In the genomic region with DNA sequence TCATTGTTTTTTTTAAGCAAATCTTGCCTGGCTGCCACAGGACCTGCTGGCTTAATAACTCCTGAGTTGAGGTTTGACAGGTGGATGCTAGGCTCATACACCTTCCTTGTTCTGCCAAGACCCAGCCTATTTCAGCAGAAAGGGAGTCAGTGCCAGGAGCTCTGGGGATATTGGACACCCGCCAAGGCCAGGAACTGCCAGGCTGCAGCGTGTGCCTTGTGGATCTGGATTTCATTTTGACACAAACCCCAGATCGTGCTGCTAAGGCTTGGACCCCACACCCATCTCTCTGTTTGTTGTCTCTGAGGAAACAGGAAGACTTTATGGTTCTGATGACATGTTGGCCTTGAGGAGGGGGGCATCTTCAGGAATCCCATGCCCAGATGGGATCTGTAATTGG, we compare ENCODE assay signal across 24 cellular contexts. TPM values are rescaled to one million over a fixed set of nuclear protein-coding genes. Genes with fewer than 3 reads are reported as not detected.
DNase-seq lines count a peak whose midpoint lies in the region; ATAC-seq, FAIRE-seq and TF ChIP-seq lines count a peak whose summit lies in the region.
"Had no signal": no experiment of that assay in that cellular context is flagged by ENCODE, and none has a peak within 500 bp of the region (broad histone marks: within the 10 kb centered on the region; RNA-seq: fewer than 3 reads in every experiment).

No MANE protein-coding gene starts in this region.

- intact Hi-C loops in right lobe of liver (cut with DNase I): no loop called here
- intact Hi-C loops in HepG2 (cut with micrococcal nuclease; ENCODE audit: unreplicated experiment): no loop called here
- intact Hi-C loops in heart right ventricle (cut with DNase I): loop anchor here in 1 of 10 donors (10.0 kb wide), 1 partner anchor 62 kb away; no protein-coding TSS in a partner anchor

- TF ChIP-seq RAD21 in HepG2 (CRISPR knock-in tag; IDR thresholded peaks at IDR 0.05): no peak

- DNase-seq in right lobe of liver: peak; percentile 34 to 62 (median 59)
- no peak for DNase-seq in HepG2 (ENCODE audit: low spot score)
- peak; percentile 50 for DNase-seq in NCI-H345 treated with DMSO at 0.1 percent for 48 hours (lab: John Stamatoyannopoulos, UW; ENCODE audit: unreplicated experiment)
- peak; percentile 42 to 51 for DNase-seq in heart right ventricle
- DNase-seq in ureter (ENCODE audit: low spot score): peak; percentile 47
- DNase-seq in NCI-H146 (lab: John Stamatoyannopoulos, UW): no peak
- DNase-seq: activated CD8-positive, alpha-beta memory T cell treated with anti-CD3 and anti-CD28 coated beads, Interleukin-2, amount 10 ng/mL, durations not matched to agents 7 days and 5 days; activated gamma-delta T cell treated with Interleukin-2 at 50 U/mL for 16 hours; Calu3; endodermal cell; foreskin fibroblast; Kasumi-1; NCI-H1930; stimulated activated CD4-positive, alpha-beta T cell treated with anti-CD3 and anti-CD28 coated beads, Interleukin-12 subunit alpha, Interleukin-12 subunit beta, amount 100 ng/mL, for 4 hours; SW 1271 had no signal

- WGBS in right lobe of liver (ENCODE audit: insufficient coverage, low coverage, low lambda C conversion rate, missing lambda C conversion rate): 8% methylated on average over 3 of the region's 3 CpGs
- no CpG with 5 or more reads among the region's 3 CpGs for WGBS in HepG2 (ENCODE audit: low lambda C conversion rate)
- 21 to 26% methylated on average over 3 of the region's 3 CpGs for WGBS in heart right ventricle, 2 donors

- ATAC-seq in right lobe of liver: peak; percentile 47 to 87 (median 60)
- ATAC-seq in HepG2: no peak
- peak in 6 of 8 donors; percentile 56 to 80 (median 72) for ATAC-seq in heart right ventricle
- no peak for ATAC-seq in GM18861 (IDR thresholded peaks at IDR 0.05; ENCODE audit: unreplicated experiment)
- no peak for ATAC-seq in activated CD4-positive, CD25-positive, alpha-beta regulatory T cell treated with anti-CD3 and anti-CD28 coated beads, Interleukin-2, amount 50 U/mL, for 24 hours
- ATAC-seq: activated CD8-positive, alpha-beta memory T cell treated with anti-CD3 and anti-CD28 coated beads, Interleukin-2, amount 10 ng/mL, durations not matched to agents 7 days and 5 days; mucosa of descending colon; WTC11 had no signal

- H3K9me3 ChIP-seq in right lobe of liver (no peaks in the 10 kb centered on the region), HepG2 (ENCODE audit: low read length) (no peaks in the 10 kb centered on the region), heart right ventricle (no peaks in the 10 kb centered on the region)
- H3K9me3 ChIP-seq: HAP-1, mucosa of descending colon had no signal

- TF ChIP-seq CTCF in right lobe of liver (IDR thresholded peaks at IDR 0.05) (no peak), HepG2 (CRISPR knock-in tag; IDR thresholded peaks at IDR 0.05) (no peak), heart right ventricle (IDR thresholded peaks at IDR 0.05) (no peak)

- no peak overlapping the region for H3K4me2 ChIP-seq in HepG2 (ENCODE audit: low read depth, low read length)

- no peak overlapping the region for H2AFZ ChIP-seq in HepG2 (ENCODE audit: low read length)

- H4K20me1 ChIP-seq in HepG2 (ENCODE audit: insufficient read depth, low read length): no peaks in the 10 kb centered on the region

- no peak overlapping the region for H3K9ac ChIP-seq in HepG2 (ENCODE audit: insufficient read depth, low read depth, low read length)

- CTCF ChIA-PET in HepG2 (lab: Yijun Ruan, JAX; ENCODE audit: low intra/inter-chr PET ratio, low total read pairs): no interaction called here

- TF ChIP-seq EP300 in HepG2 (IDR thresholded peaks at IDR 0.05; ENCODE audit: low read depth in 2 of 2, low read length in 2 of 2): no peak
- TF ChIP-seq EP300 in HepG2 (CRISPR knock-in tag; IDR thresholded peaks at IDR 0.05; ENCODE audit: borderline replicate concordance): no peak

- no peak overlapping the region for H3K27ac ChIP-seq in right lobe of liver
- no peak overlapping the region for H3K27ac ChIP-seq in HepG2 (ENCODE audit: extremely low read length, insufficient read depth, low read length)
- H3K27ac ChIP-seq in heart right ventricle: no peak overlapping the region
- H3K27ac ChIP-seq: HL-60 had no signal

- in situ Hi-C loops in HepG2 (cut with HindIII; ENCODE audit: extremely low pct_ligation_motif_present, low pct_unique_long_range_greater_than_20kb): no loop called here

- H3K27me3 ChIP-seq in right lobe of liver: no peaks in the 10 kb centered on the region
- H3K27me3 ChIP-seq in HepG2 (ENCODE audit: control insufficient read depth in 1 of 2, insufficient read depth in 2 of 2, low read length in 2 of 2): peaks cover 2 to 3% of the 10 kb centered on the region in 2 experiments; a peak in 1 of 5 replicates
- peaks cover 0 to 14% (median 0%) of the 10 kb centered on the region in 7 donors for H3K27me3 ChIP-seq in heart right ventricle

- no peak for FAIRE-seq in HepG2 (lab: Jason Lieb, UNC)
- FAIRE-seq: bronchial epithelial cell, islet of Langerhans had no signal

- H3K4me3 ChIP-seq in right lobe of liver: no peak overlapping the region
- no peak overlapping the region for H3K4me3 ChIP-seq in HepG2 (replicated peaks in 1 of 3; ENCODE audit: insufficient read depth in 1 of 3, low read depth in 2 of 3, low read length in 3 of 3)
- H3K4me3 ChIP-seq in heart right ventricle: no peak overlapping the region
- H3K4me3 ChIP-seq: HAP-1, mucosa of descending colon had no signal

- H3K36me3 ChIP-seq in right lobe of liver: no peaks in the 10 kb centered on the region
- H3K36me3 ChIP-seq in HepG2 (replicated peaks in 1 of 2; ENCODE audit: control insufficient read depth in 1 of 2, insufficient read depth in 2 of 2, low read length in 2 of 2): no peaks in the 10 kb centered on the region
- H3K36me3 ChIP-seq in heart right ventricle: no peaks in the 10 kb centered on the region
- H3K36me3 ChIP-seq: HAP-1 had no signal

- POLR2A ChIA-PET in HepG2 (lab: Yijun Ruan, JAX): no interaction called here

- H3K4me1 ChIP-seq in right lobe of liver (no peaks in the 10 kb centered on the region), HepG2 (ENCODE audit: insufficient read depth, low read length) (peaks cover 11% of the 10 kb centered on the region), heart right ventricle (no peaks in the 10 kb centered on the region)

- no TSS peak for BruUV-seq in HepG2 (replicated peaks; lab: Mats Ljungman, UMichigan)

- TF ChIP-seq POLR2A in right lobe of liver (IDR thresholded peaks at IDR 0.05) (no peak), HepG2 (IDR thresholded peaks at IDR 0.05; ENCODE audit: insufficient read depth in 1 of 2, low read depth in 2 of 2, low read length in 2 of 2) (no peak)

- H3K79me2 ChIP-seq in HepG2 (ENCODE audit: insufficient read depth, low read length): no peaks in the 10 kb centered on the region

TF ChIP-seq in HepG2, 621 proteins besides CTCF, POLR2A, EP300 and RAD21:
- no peak for TF ChIP-seq HCFC1 (IDR thresholded peaks at IDR 0.05; ENCODE audit: low read depth, low read length)
- TF ChIP-seq ZNF24 (IDR thresholded peaks at IDR 0.05): no peak
- no peak for TF ChIP-seq SPEN (CRISPR knock-in tag; IDR thresholded peaks at IDR 0.05; ENCODE audit: low read depth)
- TF ChIP-seq CBX5 (CRISPR knock-in tag; IDR thresholded peaks at IDR 0.05; ENCODE audit: borderline replicate concordance): no peak
- no peak for TF ChIP-seq ZNF790 (CRISPR knock-in tag; IDR thresholded peaks at IDR 0.05; ENCODE audit: borderline replicate concordance)
- TF ChIP-seq ZNF615 (CRISPR knock-in tag; IDR thresholded peaks at IDR 0.05; ENCODE audit: borderline replicate concordance): no peak
- TF ChIP-seq, protein P1, sequence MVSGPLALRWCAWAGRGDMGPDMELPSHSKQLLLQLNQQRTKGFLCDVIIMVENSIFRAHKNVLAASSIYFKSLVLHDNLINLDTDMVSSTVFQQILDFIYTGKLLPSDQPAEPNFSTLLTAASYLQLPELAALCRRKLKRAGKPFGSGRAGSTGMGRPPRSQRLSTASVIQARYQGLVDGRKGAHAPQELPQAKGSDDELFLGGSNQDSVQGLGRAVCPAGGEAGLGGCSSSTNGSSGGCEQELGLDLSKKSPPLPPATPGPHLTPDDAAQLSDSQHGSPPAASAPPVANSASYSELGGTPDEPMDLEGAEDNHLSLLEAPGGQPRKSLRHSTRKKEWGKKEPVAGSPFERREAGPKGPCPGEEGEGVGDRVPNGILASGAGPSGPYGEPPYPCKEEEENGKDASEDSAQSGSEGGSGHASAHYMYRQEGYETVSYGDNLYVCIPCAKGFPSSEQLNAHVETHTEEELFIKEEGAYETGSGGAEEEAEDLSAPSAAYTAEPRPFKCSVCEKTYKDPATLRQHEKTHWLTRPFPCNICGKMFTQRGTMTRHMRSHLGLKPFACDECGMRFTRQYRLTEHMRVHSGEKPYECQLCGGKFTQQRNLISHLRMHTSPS (CRISPR knock-in tag; IDR thresholded peaks at IDR 0.05; ENCODE audit: low read depth): no peak

RNA-seq across cellular contexts. Expression of a gene that starts 44.4 kb away (rescaled TPM):
- under 1 TPM in 4 of 6 experiments, not detected in 2; 0.31 to 0.95 (median 0.43) TPM for total RNA-seq in right lobe of liver
- total RNA-seq in HepG2 (2016; rRNA removed; fragmentation: Illumina TruSeq; extraction: Trizol): 3.2 and 3.8 TPM in 2 replicates
- 0.97 and 1.0 TPM in 2 replicates for total RNA-seq in HepG2 (2016; cell fraction: cytosol; rRNA removed; fragmentation: Illumina TruSeq; extraction: Trizol; ENCODE audit: low read depth)
- 3.1 and 3.2 TPM in 2 replicates for total RNA-seq in HepG2 (2016; cell fraction: insoluble cytoplasmic fraction; rRNA removed; fragmentation: Illumina TruSeq; extraction: Trizol)
- 3.4 and 3.6 TPM in 2 replicates for total RNA-seq in HepG2 (2016; cell fraction: membrane; rRNA removed; fragmentation: Illumina TruSeq; extraction: Trizol)
- total RNA-seq in HepG2 (2016; cell fraction: nucleus; rRNA removed; fragmentation: Illumina TruSeq; extraction: Trizol): 5.7 and 5.9 TPM in 2 replicates
- polyA plus RNA-seq in HepG2 (2011; rRNA removed): 1.9 and 2.4 TPM in 2 replicates
- 1.3 and 1.7 TPM in 2 replicates for polyA plus RNA-seq in HepG2 (2011; cell fraction: cytosol; rRNA removed)
- polyA plus RNA-seq in HepG2 (2011; cell fraction: nucleus; rRNA removed): 3.0 and 4.2 TPM in 2 replicates
- polyA plus RNA-seq in HepG2 (2012): 0.46 and 2.5 TPM in 2 replicates
- 1.5 and 1.7 TPM in 2 replicates for polyA plus RNA-seq in HepG2 (2016; cell fraction: cytosol; fragmentation: Illumina TruSeq; extraction: Trizol; ENCODE audit: low read depth)
- polyA plus RNA-seq in HepG2 (2016; cell fraction: insoluble cytoplasmic fraction; fragmentation: Illumina TruSeq; extraction: Trizol; ENCODE audit: low read depth): 8.0 and 11.5 TPM in 2 replicates
- 5.7 and 6.3 TPM in 2 replicates for polyA plus RNA-seq in HepG2 (2016; cell fraction: membrane; fragmentation: Illumina TruSeq; extraction: Trizol; ENCODE audit: low read depth)
- polyA plus RNA-seq in HepG2 (2016; cell fraction: nucleus; fragmentation: Illumina TruSeq; extraction: Trizol; ENCODE audit: insufficient read depth, low read depth): 20.8 and 22.3 TPM in 2 replicates
- 3.4 TPM in 1 of 2 replicates, not detected in the other for polyA minus RNA-seq in HepG2 (2011; rRNA and poly(A)+ RNA removed; ENCODE audit: low replicate concordance)
- polyA minus RNA-seq in HepG2 (2011; cell fraction: cytosol; rRNA and poly(A)+ RNA removed): 1.7 and 1.8 TPM in 2 replicates
- polyA minus RNA-seq in HepG2 (2011; cell fraction: nucleus; rRNA and poly(A)+ RNA removed): 1.5 and 1.8 TPM in 2 replicates
- total RNA-seq in heart right ventricle: 10 to 100 TPM in 1 of 10 donors, 1 to 10 TPM in 9; 1.8 to 12.7 (median 4.1) TPM
- polyA plus RNA-seq in heart right ventricle: 10 to 100 TPM in 1 of 2 donors, 1 to 10 TPM in 1; 2.2 to 16.3 TPM
- 5.9 TPM for total RNA-seq in ureter
- total RNA-seq: activated CD8-positive, alpha-beta memory T cell treated with anti-CD3 and anti-CD28 coated beads, Interleukin-2, amount 10 ng/mL, durations not matched to agents 7 days and 5 days; bronchial epithelial cell; Calu3; osteoblast had no signal

Comparison
In these comparisons a context has a peak if more than half of its experiments do, and no peak if none do; other contexts are left out.
1. ATAC-seq: peak in right lobe of liver (4 of 4) and heart right ventricle (6 of 8); none in HepG2 (single experiment), GM18861 (single experiment) and activated CD4-positive, CD25-positive, alpha-beta regulatory T cell treated with anti-CD3 and anti-CD28 coated beads, Interleukin-2, amount 50 U/mL, for 24 hours (0 of 2).
2. DNase-seq: peak in right lobe of liver (3 of 3), NCI-H345 treated with DMSO at 0.1 percent for 48 hours (single experiment), heart right ventricle (2 of 2) and ureter (single experiment); none in HepG2 (single experiment) and NCI-H146 (single experiment).